Comparison of ENCODE assay signal across 8 cellular contexts in the genomic region with DNA sequence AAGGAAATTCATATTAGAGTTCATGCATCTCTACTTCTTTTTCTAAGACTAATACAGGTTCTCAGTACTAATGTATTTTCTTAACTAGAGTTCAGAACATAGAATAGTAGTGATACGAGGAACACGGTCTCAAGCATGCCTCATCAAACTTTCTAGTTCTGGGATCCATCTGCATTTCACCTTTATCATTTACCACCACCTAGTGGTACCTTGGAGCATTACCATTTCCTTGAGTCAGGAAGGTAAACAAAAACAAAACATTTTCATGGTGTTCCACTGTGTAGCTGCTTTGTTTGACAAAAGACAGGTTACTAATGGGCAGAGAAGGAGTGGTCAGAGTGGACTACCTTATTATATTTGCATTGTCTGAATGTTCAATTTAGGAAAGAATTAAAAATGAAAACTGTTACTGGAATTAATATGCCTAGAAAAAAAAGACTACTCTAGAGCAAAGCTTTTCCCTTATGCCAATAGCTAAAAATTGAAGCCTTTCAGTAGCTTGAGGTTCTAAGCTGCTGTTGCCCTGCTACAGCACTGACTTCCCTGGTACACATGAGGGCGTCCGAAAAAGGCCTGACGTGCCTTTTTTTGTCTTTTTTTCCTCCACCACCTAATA. TPM values are rescaled to one million over a fixed set of nuclear protein-coding genes. Genes with fewer than 3 reads are reported as not detected.
DNase-seq lines count a peak whose midpoint lies in the region; ATAC-seq and TF ChIP-seq lines count a peak whose summit lies in the region.

No MANE protein-coding gene starts in this region.

- WGBS in aorta, 2 donors = 56 to 59% methylated on average over 5 of the region's 5 CpGs

- H3K9me3 ChIP-seq in aorta (ENCODE audit: control insufficient read depth, low read length) = no peaks in the 10 kb centered on the region

- H3K4me3 ChIP-seq in aorta (ENCODE audit: low read length in 2 of 2) = no peak overlapping the region

- DNase-seq in DMS 273 treated with DMSO at 0.1 percent for 48 hours (lab: John Stamatoyannopoulos, UW) (peak; percentile 27), RPMI7951 (ENCODE audit: low read depth) (peak; percentile 62), dermis blood vessel endothelial cell (peak; percentile 81), lung microvascular endothelial cell (ENCODE audit: low read depth in 2 of 2) (peak; percentile 68 to 80), aorta (no peak)

- ATAC-seq in GM21447 (IDR thresholded peaks at IDR 0.05; ENCODE audit: unreplicated experiment) (peak; percentile 62), aorta (ENCODE audit: low FRiP score) (peak; percentile 88), GM19324 (IDR thresholded peaks at IDR 0.05; ENCODE audit: low FRiP score, unreplicated experiment) (no peak)

- TF ChIP-seq CTCF in LNCAP (IDR thresholded peaks at IDR 0.05) = peak; percentile 85

- no peaks in the 10 kb centered on the region for H3K27me3 ChIP-seq in aorta (ENCODE audit: control insufficient read depth in 1 of 2, insufficient read depth in 2 of 2, low read length in 1 of 2)

- peaks cover 0 to 2% of the 10 kb centered on the region in 2 donors for H3K4me1 ChIP-seq in aorta (ENCODE audit: control insufficient read depth in 1 of 2, insufficient read depth in 2 of 2, low read length in 2 of 2)

- intact Hi-C loops in aorta (cut with DNase I) = loop anchor here (2.0 to 5.0 kb wide), 2 partner anchors 116 to 320 kb away; no protein-coding TSS in a partner anchor

- H3K27ac ChIP-seq in aorta (ENCODE audit: low read depth in 1 of 2, low read length in 2 of 2) = peak overlapping the region in 1 of 2 donors; percentile 22

- H3K36me3 ChIP-seq in aorta (ENCODE audit: control insufficient read depth in 1 of 2, insufficient read depth in 2 of 2, low read length in 1 of 2) = peaks cover 0 to 13% of the 10 kb centered on the region in 2 donors

RNA-seq across cellular contexts. Expression of gene STARD3NL, which starts 44.5 kb away (rescaled TPM):
- total RNA-seq in RPMI7951 (2014; rRNA removed; shearing (Covaris generic)) = 182 and 189 TPM in 2 replicates
- total RNA-seq in dermis blood vessel endothelial cell = 110 and 111 TPM in 2 replicates
- total RNA-seq in lung microvascular endothelial cell = 85.2 and 107 TPM in 2 replicates
- 10 to 100 TPM; 32.3 to 37.6 TPM for total RNA-seq in aorta
- 10 to 100 TPM; 26.6 to 34.3 TPM for polyA plus RNA-seq in aorta

Comparison
In these comparisons a context has a peak if more than half of its experiments do, and no peak if none do; other contexts are left out.
1. DNase-seq: peak in DMS 273 treated with DMSO at 0.1 percent for 48 hours (single experiment), RPMI7951 (single experiment), dermis blood vessel endothelial cell (single experiment) and lung microvascular endothelial cell (2 of 2); none in aorta (0 of 2).